Comparison of ENCODE assay signal across 13 cellular contexts in the genomic region with DNA sequence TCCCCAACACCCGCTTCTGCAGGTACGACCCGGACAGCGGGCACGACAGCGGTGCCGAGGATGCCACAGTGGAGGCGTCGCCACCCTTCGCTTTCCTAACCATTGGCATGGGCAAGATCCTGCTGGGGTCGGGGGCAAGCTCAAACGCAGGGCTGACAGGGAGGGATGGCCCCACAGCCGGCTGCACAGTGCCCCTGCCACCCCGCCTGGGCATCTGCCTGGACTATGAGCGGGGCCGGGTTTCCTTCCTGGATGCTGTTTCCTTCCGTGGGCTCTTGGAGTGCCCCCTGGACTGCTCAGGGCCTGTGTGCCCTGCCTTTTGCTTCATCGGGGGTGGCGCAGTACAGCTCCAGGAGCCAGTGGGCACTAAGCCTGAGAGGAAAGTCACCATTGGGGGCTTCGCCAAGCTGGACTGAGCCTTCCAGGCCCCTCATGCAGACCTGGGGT.
"Had no signal": no experiment of that assay in that cellular context is flagged by ENCODE, and none has a peak within 500 bp of the region (broad histone marks: within the 10 kb centered on the region; RNA-seq: fewer than 3 reads in every experiment).

No MANE protein-coding gene starts in this region.

- H3K27me3 ChIP-seq: adrenal gland, transverse colon had no signal

- H3K9me3 ChIP-seq: adrenal gland, SK-N-SH, transverse colon had no signal

- H3K4me3 ChIP-seq: adrenal gland, skin epidermis, transverse colon had no signal

- DNase-seq: activated CD4-positive, alpha-beta T cell treated with anti-CD3 and anti-CD28 coated beads for 4 hours; activated naive CD4-positive, alpha-beta T cell treated with Interleukin-2 at 50 U/mL for 16 hours; central memory CD4-positive, alpha-beta T cell; erythroblast; immature natural killer cell; SK-N-SH; substantia nigra; T-helper 1 cell; transverse colon; WERI-Rb-1 had no signal

- H3K36me3 ChIP-seq: adrenal gland, transverse colon had no signal

- H3K27ac ChIP-seq: adrenal gland, parathyroid adenoma, transverse colon had no signal

- H3K4me1 ChIP-seq: adrenal gland, parathyroid adenoma had no signal
